ENCODE assay signal across 8 cellular contexts in genomic region chr3:153161714-153162512, GRCh38.
DNase-seq lines count a peak whose midpoint lies in the region; ATAC-seq and TF ChIP-seq lines count a peak whose summit lies in the region.

TSS of gene RAP2B (plus strand) at chr3:153162226. CDS start at chr3:153162694, 468 bp downstream.

- no peak for TF ChIP-seq CTCF in retinal pigment epithelial cell (conservative IDR thresholded peaks at IDR 0.05; ENCODE audit: low read depth, low read length)

- DNase-seq in NCI-H1436 treated with DMSO at 0.1 percent for 48 hours (lab: John Stamatoyannopoulos, UW) = peak; percentile 39
- DNase-seq in T1000 (lab: John Stamatoyannopoulos, UW) = peak; percentile 87
- DNase-seq in astrocyte of the hippocampus (ENCODE audit: low read depth, low spot score) = peak; percentile 98
- peak; percentile 86 to 96 for DNase-seq in hippocampal formation (lab: John Stamatoyannopoulos, UW)
- peak; percentile 86 for DNase-seq in retinal pigment epithelial cell (ENCODE audit: low read depth)
- DNase-seq in NCI-H187 treated with DMSO at 0.1 percent for 48 hours (lab: John Stamatoyannopoulos, UW) = no peak

- peak; percentile 52 for ATAC-seq in HG02840 (IDR thresholded peaks at IDR 0.05; ENCODE audit: low FRiP score, unreplicated experiment)

- peak within 1 kb of the TSS; percentile 96 for H3K4me3 ChIP-seq in retinal pigment epithelial cell (ENCODE audit: low read length)

- peak; percentile 96 for TF ChIP-seq POLR2A in GM15510 (IDR thresholded peaks at IDR 0.05; ENCODE audit: borderline replicate concordance, extremely low read depth, insufficient read length)
